Comparison of ENCODE assay signal across 8 cellular contexts in the genomic region with DNA sequence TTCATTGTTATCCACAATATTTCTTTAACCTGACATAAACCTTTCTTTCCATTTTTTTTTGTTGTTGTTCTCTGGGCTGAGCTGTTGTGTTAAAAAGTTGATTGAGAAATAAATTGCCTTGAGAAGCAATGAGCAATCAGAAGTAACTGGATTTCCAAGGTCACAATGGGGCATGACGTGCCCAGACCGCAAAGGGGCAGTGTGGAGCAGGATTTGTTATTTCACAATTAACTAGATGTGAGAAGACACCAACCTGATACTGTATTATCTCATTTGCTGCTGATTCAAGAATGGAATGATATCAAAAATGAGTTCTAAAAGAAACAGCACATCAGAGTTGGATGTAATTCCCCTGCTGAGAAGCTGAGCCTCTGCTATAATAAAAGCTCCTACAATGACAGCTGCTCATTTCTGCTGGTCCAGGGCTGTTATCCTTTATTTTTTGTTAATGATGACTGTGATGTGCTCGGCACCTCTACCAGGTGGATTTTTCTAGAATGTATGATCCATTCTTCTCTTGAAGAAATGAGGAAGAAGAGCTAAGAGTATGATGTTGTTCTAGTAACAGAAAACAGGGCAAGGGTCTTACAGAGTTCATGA. TPM values are rescaled to one million over a fixed set of nuclear protein-coding genes. Genes with fewer than 3 reads are reported as not detected.
DNase-seq lines count a peak whose midpoint lies in the region; ATAC-seq and TF ChIP-seq lines count a peak whose summit lies in the region.

No MANE protein-coding gene starts in this region.

- no TSS peak for BruUV-seq in A673 (replicated peaks; lab: Mats Ljungman, UMichigan)

- TF ChIP-seq CTCF in A673 (conservative IDR thresholded peaks at IDR 0.05; ENCODE audit: low read depth, low read length) = peak; percentile 56

- no peak overlapping the region for H3K4me3 ChIP-seq in A673 (ENCODE audit: low read depth, low read length, poor library complexity, severe bottlenecking)

- POLR2A ChIA-PET in A673 (lab: Charles Lee; ENCODE audit: low non-redundant PET) = no interaction called here

- no peaks in the 10 kb centered on the region for H3K36me3 ChIP-seq in A673 (ENCODE audit: insufficient read depth, low read length, poor library complexity, severe bottlenecking)

- no peak overlapping the region for H3K27ac ChIP-seq in A673 (ENCODE audit: low read depth, low read length, poor library complexity, severe bottlenecking)

- H3K27me3 ChIP-seq in A673 (replicated peaks; ENCODE audit: insufficient read depth, low read depth, low read length, poor library complexity) = no peaks in the 10 kb centered on the region

- H3K4me1 ChIP-seq in A673 (ENCODE audit: insufficient read depth, low read length, poor library complexity, severe bottlenecking) = peaks cover 32% of the 10 kb centered on the region

- no peaks in the 10 kb centered on the region for H3K9me3 ChIP-seq in A673 (ENCODE audit: low read depth, low read length, poor library complexity, severe bottlenecking)

- ATAC-seq in GM19328 (IDR thresholded peaks at IDR 0.05; ENCODE audit: unreplicated experiment) = no peak
- ATAC-seq in GM19035 (IDR thresholded peaks at IDR 0.05; ENCODE audit: unreplicated experiment) = no peak

- intact Hi-C loops in A673 (cut with micrococcal nuclease; ENCODE audit: unreplicated experiment) = no loop called here

- DNase-seq in A673 (ENCODE audit: low spot score) (peak; percentile 55), ELR (ENCODE audit: low read depth) (peak; percentile 58), NCI-H146 treated with DMSO at 0.1 percent for 48 hours (lab: John Stamatoyannopoulos, UW; ENCODE audit: unreplicated experiment) (peak; percentile 6), cerebellar cortex (ENCODE audit: low spot score) (peak; percentile 14), myocyte (ENCODE audit: low read depth) (peak; percentile 50), globus pallidus (ENCODE audit: low spot score) (no peak)

- CTCF ChIA-PET in A673 (lab: Charles Lee) = no interaction called here

RNA-seq across cellular contexts. Expression of a gene that starts 28.1 kb away (rescaled TPM):
- total RNA-seq in A673 (2021) (2.9 and 5.7 TPM in 2 replicates), myocyte (0.24 and 1.8 TPM in 2 replicates)
- polyA plus RNA-seq in myocyte (2012) = 0.15 TPM
